Comparison of ENCODE assay signal across 14 cellular contexts in genomic region chr1:74714429-74715362, GRCh38. TPM values are rescaled to one million over a fixed set of nuclear protein-coding genes. Genes with fewer than 3 reads are reported as not detected.
DNase-seq lines count a peak whose midpoint lies in the region; ATAC-seq and TF ChIP-seq lines count a peak whose summit lies in the region.
"Had no signal": no experiment of that assay in that cellular context is flagged by ENCODE, and none has a peak within 500 bp of the region (broad histone marks: within the 10 kb centered on the region; RNA-seq: fewer than 3 reads in every experiment).

No MANE protein-coding gene starts in this region.

- H3K9ac ChIP-seq in mesendoderm (ENCODE audit: low read length), result no peak overlapping the region

- H3K4me3 Mint-ChIP-seq in activated CD8-positive, alpha-beta T cell treated with anti-CD3 and anti-CD28 coated beads, Interleukin-2, amount 10 ng/mL, durations not matched to agents 7 days and 5 days, result no peak overlapping the region
- H3K4me3 Mint-ChIP-seq: CD4-positive, alpha-beta T cell had no signal

- no peak overlapping the region for H3K4me2 ChIP-seq in mesendoderm (ENCODE audit: low read length)
- H3K4me2 ChIP-seq: PC-9 had no signal

- no peak overlapping the region for H3K27ac ChIP-seq in mesendoderm (ENCODE audit: low read depth, low read length)
- H3K27ac ChIP-seq: epithelial cell of prostate, PC-9, right atrium auricular region had no signal

- no peak overlapping the region for H3K23ac ChIP-seq in mesendoderm (ENCODE audit: low read length)

- H3K36me3 ChIP-seq in mesendoderm (ENCODE audit: control insufficient read depth, insufficient read depth, low read length), result no peaks in the 10 kb centered on the region

- no peak overlapping the region for H3K18ac ChIP-seq in mesendoderm (ENCODE audit: low read length)

- peaks cover 2% of the 10 kb centered on the region for H3K4me1 ChIP-seq in mesendoderm (ENCODE audit: control insufficient read depth, low read depth, low read length)
- H3K4me1 ChIP-seq: right atrium auricular region had no signal

- H2BK15ac ChIP-seq in mesendoderm (replicated peaks; ENCODE audit: low read depth), result no peak overlapping the region

- no peaks in the 10 kb centered on the region for H3K27me3 ChIP-seq in mesendoderm (ENCODE audit: insufficient read depth, low read length, poor library complexity)
- H3K27me3 ChIP-seq: right atrium auricular region had no signal

- H3K4me1 Mint-ChIP-seq in activated CD8-positive, alpha-beta T cell treated with anti-CD3 and anti-CD28 coated beads, Interleukin-2, amount 10 ng/mL, durations not matched to agents 7 days and 5 days (ENCODE audit: low read depth), result no peaks in the 10 kb centered on the region

- no peak overlapping the region for H4K5ac ChIP-seq in mesendoderm (ENCODE audit: low read length)

- H2AK5ac ChIP-seq in mesendoderm (ENCODE audit: low read length), result no peak overlapping the region

- POLR2A ChIA-PET in activated CD8-positive, alpha-beta T cell treated with anti-CD3 and anti-CD28 coated beads, Interleukin-2, amount 10 ng/mL, durations not matched to agents 7 days and 5 days (lab: Charles Lee), result no interaction called here

- H2BK5ac ChIP-seq in mesendoderm (ENCODE audit: low read length), result no peak overlapping the region

- DNase-seq in mesendoderm, result peak; percentile 7
- DNase-seq in activated CD8-positive, alpha-beta T cell treated with anti-CD3 and anti-CD28 coated beads, Interleukin-2, amount 10 ng/mL, durations not matched to agents 7 days and 5 days, result no peak
- no peak for DNase-seq in T-helper 2 cell
- DNase-seq in GOT3 (lab: John Stamatoyannopoulos, UW), result no peak
- DNase-seq: CD4-positive, alpha-beta T cell; PC-9; trophoblast cell had no signal

- H4K8ac ChIP-seq in mesendoderm (ENCODE audit: low read depth, low read length), result no peak overlapping the region

- no peaks in the 10 kb centered on the region for H3K79me2 ChIP-seq in mesendoderm (ENCODE audit: control insufficient read depth, insufficient read depth, low read length)

- WGBS in mesendoderm (ENCODE audit: extremely low coverage, insufficient coverage, low lambda C conversion rate), result no CpG with 5 or more reads among the region's 1 CpG

- H3K36me3 Mint-ChIP-seq in activated CD8-positive, alpha-beta T cell treated with anti-CD3 and anti-CD28 coated beads, Interleukin-2, amount 10 ng/mL, durations not matched to agents 7 days and 5 days (ENCODE audit: low read depth), result no peaks in the 10 kb centered on the region

- CTCF ChIA-PET in activated CD8-positive, alpha-beta T cell treated with anti-CD3 and anti-CD28 coated beads, Interleukin-2, amount 10 ng/mL, durations not matched to agents 7 days and 5 days (lab: Charles Lee), result no interaction called here

- no peak overlapping the region for H3K4ac ChIP-seq in mesendoderm (ENCODE audit: low read depth, low read length)

- no peak overlapping the region for H2BK120ac ChIP-seq in mesendoderm (ENCODE audit: low read depth, low read length)

- H3K4me3 ChIP-seq in mesendoderm (ENCODE audit: low read length), result no peak overlapping the region
- H3K4me3 ChIP-seq: PC-9, right atrium auricular region had no signal

- no peak overlapping the region for H3K56ac ChIP-seq in mesendoderm (ENCODE audit: low read length)

- no peaks in the 10 kb centered on the region for H3K79me1 ChIP-seq in mesendoderm (ENCODE audit: low read length)

- no peaks in the 10 kb centered on the region for H3K9me3 Mint-ChIP-seq in activated CD8-positive, alpha-beta T cell treated with anti-CD3 and anti-CD28 coated beads, Interleukin-2, amount 10 ng/mL, durations not matched to agents 7 days and 5 days (ENCODE audit: insufficient read depth)
- H3K9me3 Mint-ChIP-seq: CD4-positive, alpha-beta T cell had no signal

- peak; percentile 53 for ATAC-seq in GM18867 (IDR thresholded peaks at IDR 0.05; ENCODE audit: unreplicated experiment)
- ATAC-seq in GM21717 (IDR thresholded peaks at IDR 0.05; ENCODE audit: unreplicated experiment), result peak; percentile 78
- ATAC-seq in HG03103 (IDR thresholded peaks at IDR 0.05; ENCODE audit: low read depth, unreplicated experiment), result peak; percentile 67
- no peak for ATAC-seq in activated CD8-positive, alpha-beta T cell treated with anti-CD3 and anti-CD28 coated beads, Interleukin-2, amount 10 ng/mL, durations not matched to agents 7 days and 5 days
- ATAC-seq in SK-N-SH treated with all-trans-retinoic acid at 6 μM for 48 hours, result no peak

- H3K27ac Mint-ChIP-seq in activated CD8-positive, alpha-beta T cell treated with anti-CD3 and anti-CD28 coated beads, Interleukin-2, amount 10 ng/mL, durations not matched to agents 7 days and 5 days, result no peak overlapping the region
- H3K27ac Mint-ChIP-seq: CD4-positive, alpha-beta T cell had no signal

- H3K27me3 Mint-ChIP-seq in activated CD8-positive, alpha-beta T cell treated with anti-CD3 and anti-CD28 coated beads, Interleukin-2, amount 10 ng/mL, durations not matched to agents 7 days and 5 days (ENCODE audit: low read depth), result no peaks in the 10 kb centered on the region
- H3K27me3 Mint-ChIP-seq: CD4-positive, alpha-beta T cell had no signal

TF ChIP-seq in SK-N-SH treated with all-trans-retinoic acid at 6 μM for 48 hours, 23 proteins besides CTCF, POLR2A, EP300 and RAD21:
- TF ChIP-seq BACH2 (CRISPR knock-in tag; IDR thresholded peaks at IDR 0.05; ENCODE audit: borderline replicate concordance), result no peak
- TF ChIP-seq TSHZ2 (CRISPR knock-in tag; IDR thresholded peaks at IDR 0.05), result no peak
TF ChIP-seq in SK-N-SH treated with all-trans-retinoic acid at 6 μM for 48 hours: peak in this region for 0.

RNA-seq across cellular contexts. Expression of gene CRYZ, which starts 18.2 kb away (rescaled TPM):
- 25.2 TPM for polyA plus RNA-seq in mesendoderm (2013, experiment 1 of 2)
- 26.6 TPM for polyA plus RNA-seq in mesendoderm (2013, experiment 2 of 2)
- total RNA-seq in activated CD8-positive, alpha-beta T cell treated with anti-CD3 and anti-CD28 coated beads, Interleukin-2, amount 10 ng/mL, durations not matched to agents 7 days and 5 days, result 10 to 100 TPM; 15.3 to 18.0 TPM

RNA-seq across cellular contexts. Expression of gene TYW3, which starts 18.3 kb away (rescaled TPM):
- 53.5 TPM for polyA plus RNA-seq in mesendoderm (2013, experiment 1 of 2)
- 51.6 TPM for polyA plus RNA-seq in mesendoderm (2013, experiment 2 of 2)
- total RNA-seq in activated CD8-positive, alpha-beta T cell treated with anti-CD3 and anti-CD28 coated beads, Interleukin-2, amount 10 ng/mL, durations not matched to agents 7 days and 5 days, result 10 to 100 TPM; 15.0 to 19.2 TPM

RNA-seq across cellular contexts. Expression of gene ERICH3, which starts 41.1 kb away (rescaled TPM):
- polyA plus RNA-seq in mesendoderm (2013, experiment 1 of 2), result not detected
- polyA plus RNA-seq in mesendoderm (2013, experiment 2 of 2), result not detected
- not detected for total RNA-seq in activated CD8-positive, alpha-beta T cell treated with anti-CD3 and anti-CD28 coated beads, Interleukin-2, amount 10 ng/mL, durations not matched to agents 7 days and 5 days
- total RNA-seq: CD4-positive, alpha-beta T cell; LHCN-M2; PC-9 had no signal

Comparison
In these comparisons a context has a peak if more than half of its experiments do, and no peak if none do; other contexts are left out.
1. ATAC-seq: peak in GM18867 (single experiment), GM21717 (single experiment) and HG03103 (single experiment); none in activated CD8-positive, alpha-beta T cell treated with anti-CD3 and anti-CD28 coated beads, Interleukin-2, amount 10 ng/mL, durations not matched to agents 7 days and 5 days (single experiment) and SK-N-SH treated with all-trans-retinoic acid at 6 μM for 48 hours (single experiment).